15 cellular contexts compared by ENCODE assay signal in the genomic region with DNA sequence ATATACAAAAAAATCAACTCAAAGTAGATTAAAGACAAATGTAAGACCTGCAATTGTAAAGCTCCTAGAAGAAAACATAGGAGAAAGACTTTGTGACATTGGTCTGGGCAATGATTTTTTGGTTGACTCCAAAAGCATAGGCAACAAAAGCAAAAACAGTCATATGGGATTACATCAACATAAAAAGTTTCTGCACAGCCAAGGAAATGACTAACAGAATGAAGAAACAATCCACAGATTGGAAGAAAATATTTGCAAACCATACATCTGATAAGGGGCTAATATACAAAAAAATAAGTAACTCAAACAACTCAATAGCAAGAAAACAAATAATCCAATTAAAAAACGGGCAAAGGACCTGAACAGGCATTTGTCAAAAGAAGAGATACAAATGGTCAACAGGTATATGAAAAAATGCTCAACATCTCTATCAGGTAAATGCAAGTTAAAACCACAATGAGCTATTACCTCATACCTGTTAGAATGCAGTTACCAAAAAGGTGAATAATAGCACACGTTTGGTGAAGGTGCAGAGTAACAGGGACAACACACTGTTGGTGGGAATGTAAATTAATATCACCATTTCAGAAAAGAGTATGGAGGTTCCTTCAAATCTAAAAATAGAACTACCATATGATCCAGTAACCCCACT.
DNase-seq lines count a peak whose midpoint lies in the region; ATAC-seq and TF ChIP-seq lines count a peak whose summit lies in the region.
"Had no signal": no experiment of that assay in that cellular context is flagged by ENCODE, and none has a peak within 500 bp of the region (broad histone marks: within the 10 kb centered on the region; RNA-seq: fewer than 3 reads in every experiment).

No MANE protein-coding gene starts in this region.

- H3K9me3 ChIP-seq in HEK293 (ENCODE audit: control insufficient read depth, insufficient read depth, low read depth, low read length) (no peaks in the 10 kb centered on the region), esophagus squamous epithelium (peaks cover 0 to 8% (median 7%) of the 10 kb centered on the region in 3 donors), SJCRH30 (replicated peaks) (no peaks in the 10 kb centered on the region)
- no peaks in the 10 kb centered on the region for H3K9me3 ChIP-seq in CD4-positive, alpha-beta T cell (ENCODE audit: control insufficient read depth, low read length)

- no peak for TF ChIP-seq POLR2A in esophagus squamous epithelium (IDR thresholded peaks at IDR 0.05)

- no peak overlapping the region for H3K4me3 ChIP-seq in HEK293 (ENCODE audit: low read depth, low read length)
- H3K4me3 ChIP-seq in esophagus squamous epithelium: no peak overlapping the region
- no peak overlapping the region for H3K4me3 ChIP-seq in SJCRH30
- H3K4me3 ChIP-seq: HAP-1 had no signal

- no peak overlapping the region for H3K4me3 Mint-ChIP-seq in CD4-positive, alpha-beta T cell
- H3K4me3 Mint-ChIP-seq: B cell; CD4-positive, alpha-beta memory T cell; HFFc6 had no signal

- CTCF ChIA-PET in HEK293 (lab: Yijun Ruan, JAX): interaction anchor here (1.2 to 1.3 kb wide), 2 partner anchors 13 to 110 kb away, joined by 4 to 5 read pairs; no protein-coding TSS in a partner anchor
- CTCF ChIA-PET in CD4-positive, alpha-beta T cell (lab: Charles Lee): no interaction called here

- intact Hi-C loops in esophagus squamous epithelium (cut with DNase I): no loop called here
- intact Hi-C loops in CD4-positive, alpha-beta T cell (cut with DNase I, micrococcal nuclease): no loop called here

- H3K36me3 Mint-ChIP-seq in CD4-positive, alpha-beta T cell (ENCODE audit: low read depth): no peaks in the 10 kb centered on the region
- H3K36me3 Mint-ChIP-seq: CD4-positive, alpha-beta memory T cell had no signal

- H3K27me3 ChIP-seq in esophagus squamous epithelium (peaks cover 0 to 38% (median 0%) of the 10 kb centered on the region in 4 donors), SJCRH30 (no peaks in the 10 kb centered on the region)
- H3K27me3 ChIP-seq in CD4-positive, alpha-beta T cell (ENCODE audit: control insufficient read depth, insufficient read depth, low read length): peaks cover 8% of the 10 kb centered on the region

- H3K4me1 Mint-ChIP-seq in CD4-positive, alpha-beta T cell (ENCODE audit: low read depth): no peaks in the 10 kb centered on the region
- H3K4me1 Mint-ChIP-seq: B cell; CD4-positive, alpha-beta memory T cell had no signal

- H3K27ac ChIP-seq in HEK293 (ENCODE audit: extremely low read depth, low read depth, low read length) (no peak overlapping the region), epithelial cell of prostate (peak overlapping the region; percentile 32), esophagus squamous epithelium (no peak overlapping the region), SJCRH30 (no peak overlapping the region)
- H3K27ac ChIP-seq in CD4-positive, alpha-beta T cell (ENCODE audit: low read depth, low read length): no peak overlapping the region
- H3K27ac ChIP-seq: HL-60 had no signal

- H3K27ac Mint-ChIP-seq in CD4-positive, alpha-beta T cell: no peak overlapping the region
- H3K27ac Mint-ChIP-seq: B cell; CD4-positive, alpha-beta memory T cell; HFFc6 had no signal

- WGBS in esophagus squamous epithelium, 2 donors: 52% methylated on average over 2 of the region's 2 CpGs

- H3K36me3 ChIP-seq in HEK293 (ENCODE audit: control insufficient read depth in 2 of 2, insufficient read depth in 1 of 2, low read length in 2 of 2) (no peaks in the 10 kb centered on the region), esophagus squamous epithelium (no peaks in the 10 kb centered on the region), SJCRH30 (no peaks in the 10 kb centered on the region)
- H3K36me3 ChIP-seq: HAP-1 had no signal

- H3K27me3 Mint-ChIP-seq in CD4-positive, alpha-beta T cell: peaks cover 41% of the 10 kb centered on the region

- no peak for ATAC-seq in CD4-positive, alpha-beta T cell (ENCODE audit: poor library complexity)

- POLR2A ChIA-PET in HEK293 (lab: Yijun Ruan, JAX): no interaction called here
- POLR2A ChIA-PET in CD4-positive, alpha-beta T cell (lab: Charles Lee): interaction anchor here (1.1 kb wide), 1 partner anchor 241 kb away, joined by 3 read pairs; no protein-coding TSS in a partner anchor

- TF ChIP-seq CTCF in HEK293 (tag by site-specific recombination; IDR thresholded peaks at IDR 0.05) (no peak), esophagus squamous epithelium (IDR thresholded peaks at IDR 0.05) (no peak)
- TF ChIP-seq CTCF in CD4-positive, alpha-beta T cell (IDR thresholded peaks at IDR 0.05): no peak

- H3K4me1 ChIP-seq in HEK293 (ENCODE audit: control insufficient read depth, insufficient read depth, low read length) (no peaks in the 10 kb centered on the region), esophagus squamous epithelium (no peaks in the 10 kb centered on the region), SJCRH30 (no peaks in the 10 kb centered on the region)
- H3K4me1 ChIP-seq: HAP-1 had no signal

- peak; percentile 29 for DNase-seq in amniotic epithelial cell (ENCODE audit: low read depth)
- DNase-seq in epithelial cell of prostate (ENCODE audit: low read depth, low spot score): no peak
- DNase-seq in esophagus squamous epithelium (lab: John Stamatoyannopoulos, UW): no peak
- no peak for DNase-seq in SJCRH30
- no peak for DNase-seq in stimulated activated CD4-positive, alpha-beta T cell treated with anti-CD3 and anti-CD28 coated beads, Interleukin-2, amount 100 ng/mL, for 24 hours
- no peak for DNase-seq in CD4-positive, alpha-beta T cell
- DNase-seq: C1 segment of cervical spinal cord; CD4-positive, alpha-beta memory T cell; DND-41; GDM1; HFFc6 had no signal

- H3K9me3 Mint-ChIP-seq in CD4-positive, alpha-beta T cell: no peaks in the 10 kb centered on the region

TF ChIP-seq in HEK293, 187 proteins besides CTCF, POLR2A, EP300 and RAD21:
- peak; percentile 76 for TF ChIP-seq SCRT2 (tag by site-specific recombination; IDR thresholded peaks at IDR 0.05)
- no peak for TF ChIP-seq ZNF174 (tag by site-specific recombination; IDR thresholded peaks at IDR 0.05)
TF ChIP-seq in HEK293: peak in this region for 1.
